In genomic region chr9:69945671-69946141, GRCh38 we compare ENCODE assay signal across 8 cellular contexts.
DNase-seq lines count a peak whose midpoint lies in the region; ATAC-seq and FAIRE-seq lines count a peak whose summit lies in the region.

No MANE protein-coding gene starts in this region.

- H3K27me3 ChIP-seq in adipocyte (replicated peaks; ENCODE audit: control insufficient read depth, insufficient read depth, low read length) (no peaks in the 10 kb centered on the region), right cardiac atrium (ENCODE audit: control insufficient read depth, insufficient read depth) (peaks cover 2% of the 10 kb centered on the region), skeletal muscle satellite cell (ENCODE audit: control insufficient read depth, insufficient read depth, low read length) (no peaks in the 10 kb centered on the region)

- H3K27ac ChIP-seq in right cardiac atrium (ENCODE audit: low read length) = no peak overlapping the region

- peak; percentile 53 to 71 for ATAC-seq in right cardiac atrium

- no peaks in the 10 kb centered on the region for H3K36me3 ChIP-seq in adipocyte (ENCODE audit: control insufficient read depth, insufficient read depth, low read length, severe bottlenecking)
- no peaks in the 10 kb centered on the region for H3K36me3 ChIP-seq in skeletal muscle satellite cell (ENCODE audit: insufficient read depth, low read length)

- intact Hi-C loops in right cardiac atrium (cut with DNase I) = no loop called here

- H3K4me2 ChIP-seq in skeletal muscle satellite cell (ENCODE audit: low read length) = no peak overlapping the region

- H3K4me1 ChIP-seq in adipocyte (ENCODE audit: control insufficient read depth, insufficient read depth, low read length) (peaks cover 45% of the 10 kb centered on the region), right cardiac atrium (ENCODE audit: control insufficient read depth, insufficient read depth, low read length) (no peaks in the 10 kb centered on the region), skeletal muscle satellite cell (ENCODE audit: control insufficient read depth, insufficient read depth, low read length) (peaks cover 31% of the 10 kb centered on the region)

- WGBS in right cardiac atrium = 9% methylated on average over 1 of the region's 1 CpG

- FAIRE-seq in urothelium cell line (lab: Jason Lieb, UNC) = no peak

- H3K9ac ChIP-seq in adipocyte (ENCODE audit: low read length) (peak overlapping the region; percentile 65), skeletal muscle satellite cell (ENCODE audit: low read depth, low read length) (peak overlapping the region; percentile 61)

- no peaks in the 10 kb centered on the region for H3K9me3 ChIP-seq in adipocyte (ENCODE audit: control insufficient read depth, low read length)
- no peaks in the 10 kb centered on the region for H3K9me3 ChIP-seq in right cardiac atrium (ENCODE audit: control insufficient read depth, low read length)
- no peaks in the 10 kb centered on the region for H3K9me3 ChIP-seq in skeletal muscle satellite cell (replicated peaks; ENCODE audit: low read length)

- DNase-seq in HCEC 1CT (peak; percentile 48), adipocyte (ENCODE audit: low read depth) (peak; percentile 77), right cardiac atrium (peak; percentile 54 to 69 (median 56)), urothelium cell line (ENCODE audit: low spot score) (no peak), NCI-H446 (lab: John Stamatoyannopoulos, UW) (no peak), DMS114 treated with DMSO at 0.1 percent for 48 hours (lab: John Stamatoyannopoulos, UW; ENCODE audit: unreplicated experiment) (no peak), NCI-H2227 treated with DMSO at 0.1 percent for 48 hours (lab: John Stamatoyannopoulos, UW) (no peak)

- H3K4me3 ChIP-seq in adipocyte (ENCODE audit: low read length) (peak overlapping the region; percentile 52), right cardiac atrium (ENCODE audit: low read length) (no peak overlapping the region), skeletal muscle satellite cell (ENCODE audit: low read length) (no peak overlapping the region)

Comparison
In these comparisons a context has a peak if more than half of its experiments do, and no peak if none do; other contexts are left out.
1. DNase-seq: peak in HCEC 1CT (single experiment), adipocyte (single experiment) and right cardiac atrium (3 of 3); none in urothelium cell line (single experiment), NCI-H446 (0 of 2), DMS114 treated with DMSO at 0.1 percent for 48 hours (single experiment) and NCI-H2227 treated with DMSO at 0.1 percent for 48 hours (single experiment).